14 cellular contexts compared by ENCODE assay signal in genomic region chr1:227794813-227795183, GRCh38. TPM values are rescaled to one million over a fixed set of nuclear protein-coding genes. Genes with fewer than 3 reads are reported as not detected.
DNase-seq lines count a peak whose midpoint lies in the region; ATAC-seq and TF ChIP-seq lines count a peak whose summit lies in the region.
"Had no signal": no experiment of that assay in that cellular context is flagged by ENCODE, and none has a peak within 500 bp of the region (broad histone marks: within the 10 kb centered on the region; RNA-seq: fewer than 3 reads in every experiment).

No MANE protein-coding gene starts in this region.

- H3K79me2 ChIP-seq in DND-41 (ENCODE audit: insufficient read depth, low read length): no peaks in the 10 kb centered on the region

- DNase-seq in DND-41: no peak
- DNase-seq in NT2/D1 (ENCODE audit: low read depth, low spot score): no peak
- DNase-seq in fibroblast of the aortic adventitia (ENCODE audit: low read depth): no peak
- no peak for DNase-seq in stimulated activated CD4-positive, alpha-beta T cell treated with anti-CD3 and anti-CD28 coated beads, Interleukin-1b, Interleukin-23, amount 100 ng/mL, for 48 hours
- DNase-seq in NCI-H1417 (lab: John Stamatoyannopoulos, UW): no peak
- DNase-seq in NCI-H1930 (lab: John Stamatoyannopoulos, UW): no peak
- DNase-seq: activated effector memory CD4-positive, alpha-beta T cell treated with Interleukin-2 at 50 U/mL for 16 hours; effector CD4-positive, alpha-beta T cell; GDM1; NCI-H2029 had no signal

- ATAC-seq in DND-41 (ENCODE audit: insufficient read depth, low read depth): 0 out of 3 replicates have a peak, but pooled peaks have one; percentile 27

- no peak overlapping the region for H3K4me3 ChIP-seq in DND-41 (ENCODE audit: low read depth in 1 of 2, low read length in 2 of 2)
- H3K4me3 ChIP-seq in NT2/D1 (ENCODE audit: insufficient read length, low read depth): no peak overlapping the region
- peak overlapping the region; percentile 22 for H3K4me3 ChIP-seq in fibroblast of the aortic adventitia (ENCODE audit: low read depth, low read length)
- peak overlapping the region; percentile 26 for H3K4me3 ChIP-seq in skeletal muscle satellite cell (ENCODE audit: low read length)
- H3K4me3 ChIP-seq: gastroesophageal sphincter had no signal

- no peak overlapping the region for H2AFZ ChIP-seq in DND-41 (ENCODE audit: low read depth, low read length)

- H3K4me2 ChIP-seq in DND-41 (ENCODE audit: insufficient read depth, low read length) (no peak overlapping the region), skeletal muscle satellite cell (ENCODE audit: low read length) (peak overlapping the region; percentile 75)

- no peaks in the 10 kb centered on the region for H3K4me1 ChIP-seq in DND-41 (ENCODE audit: insufficient read depth, low read length)
- peaks cover 29% of the 10 kb centered on the region for H3K4me1 ChIP-seq in NT2/D1 (ENCODE audit: insufficient read depth, insufficient read length)
- peaks cover 19% of the 10 kb centered on the region for H3K4me1 ChIP-seq in skeletal muscle satellite cell (ENCODE audit: control insufficient read depth, insufficient read depth, low read length)

- H3K27ac ChIP-seq in DND-41 (ENCODE audit: low read length): no peak overlapping the region

- H3K9ac ChIP-seq in DND-41 (ENCODE audit: low read depth, low read length) (no peak overlapping the region), NT2/D1 (ENCODE audit: insufficient read length, low read depth) (peak overlapping the region; percentile 71), skeletal muscle satellite cell (ENCODE audit: low read depth, low read length) (peak overlapping the region; percentile 25)

- TF ChIP-seq CTCF in DND-41 (IDR thresholded peaks at IDR 0.05; ENCODE audit: borderline replicate concordance, extremely low read depth, low read length, poor library complexity, severe bottlenecking) (no peak), fibroblast of the aortic adventitia (IDR thresholded peaks at IDR 0.05; ENCODE audit: insufficient read depth, low read length) (no peak)

- H3K36me3 ChIP-seq in DND-41 (ENCODE audit: insufficient read depth, low read length) (no peaks in the 10 kb centered on the region), NT2/D1 (ENCODE audit: insufficient read depth, insufficient read length, low read length) (no peaks in the 10 kb centered on the region), skeletal muscle satellite cell (ENCODE audit: insufficient read depth, low read length) (no peaks in the 10 kb centered on the region)
- H3K36me3 ChIP-seq: gastroesophageal sphincter had no signal

- H4K20me1 ChIP-seq in DND-41 (ENCODE audit: insufficient read depth, low read length): no peaks in the 10 kb centered on the region

- H3K27me3 ChIP-seq in DND-41 (ENCODE audit: insufficient read depth, low read length, poor library complexity): no peaks in the 10 kb centered on the region
- H3K27me3 ChIP-seq in NT2/D1 (ENCODE audit: insufficient read depth, insufficient read length): peaks cover 9% of the 10 kb centered on the region
- peaks cover 20% of the 10 kb centered on the region for H3K27me3 ChIP-seq in skeletal muscle satellite cell (ENCODE audit: control insufficient read depth, insufficient read depth, low read length)

- H3K9me3 ChIP-seq in DND-41 (ENCODE audit: insufficient read depth, low read length, severe bottlenecking) (no peaks in the 10 kb centered on the region), NT2/D1 (ENCODE audit: insufficient read depth, low read length) (no peaks in the 10 kb centered on the region), skeletal muscle satellite cell (replicated peaks; ENCODE audit: low read length) (no peaks in the 10 kb centered on the region)
- H3K9me3 ChIP-seq: gastroesophageal sphincter had no signal

RNA-seq across cellular contexts. Expression of gene PRSS38, which starts 20.7 kb away (rescaled TPM):
- not detected in 2 replicates for total RNA-seq in fibroblast of the aortic adventitia (ENCODE audit: low replicate concordance)
- total RNA-seq in skeletal muscle satellite cell (2012; rRNA removed): not detected in 2 replicates
- total RNA-seq: gastroesophageal sphincter, H4, renal cortical epithelial cell had no signal

RNA-seq across cellular contexts. Expression of gene SNAP47, which starts 59.6 kb away (rescaled TPM):
- total RNA-seq in fibroblast of the aortic adventitia (ENCODE audit: low replicate concordance): 31.1 and 35.9 TPM in 2 replicates
- total RNA-seq in skeletal muscle satellite cell (2012; rRNA removed): 30.9 and 31.5 TPM in 2 replicates

RNA-seq across cellular contexts. Expression of gene JMJD4, which starts 59.7 kb away (rescaled TPM):
- total RNA-seq in fibroblast of the aortic adventitia (ENCODE audit: low replicate concordance): 13.4 and 26.8 TPM in 2 replicates
- 39.5 and 43.9 TPM in 2 replicates for total RNA-seq in skeletal muscle satellite cell (2012; rRNA removed)

Comparison
In these comparisons a context has a peak if more than half of its experiments do, and no peak if none do; other contexts are left out.
1. H3K4me3 ChIP-seq: peak in fibroblast of the aortic adventitia (single experiment) and skeletal muscle satellite cell (single experiment); none in DND-41 (0 of 2) and NT2/D1 (single experiment).